Comparison of ENCODE assay signal across 8 cellular contexts in genomic region chr20:46013826-46014516, GRCh38. TPM values are rescaled to one million over a fixed set of nuclear protein-coding genes. Genes with fewer than 3 reads are reported as not detected.
A peak's percentile ranks its signal among the peaks of the same experiment; 100 is the strongest.
DNase-seq lines count a peak whose midpoint lies in the region; ATAC-seq and TF ChIP-seq lines count a peak whose summit lies in the region.

No MANE protein-coding gene starts in this region.

- peak overlapping the region; percentile 39 for H3K4me3 Mint-ChIP-seq in activated CD4-positive, alpha-beta T cell treated with anti-CD3 and anti-CD28 coated beads for 36 hours
- H3K4me3 Mint-ChIP-seq in memory B cell = peak overlapping the region; percentile 52
- H3K4me3 Mint-ChIP-seq in stimulated activated effector memory CD8-positive, alpha-beta T cell treated with anti-CD3 and anti-CD28 coated beads, Interleukin-12 subunit alpha, Interleukin-12 subunit beta, amount 100 ng/mL, for 72 hours = peak overlapping the region; percentile 49

- H3K27me3 Mint-ChIP-seq in activated CD4-positive, alpha-beta T cell treated with anti-CD3 and anti-CD28 coated beads for 36 hours = peaks cover 58% of the 10 kb centered on the region
- peaks cover 35% of the 10 kb centered on the region for H3K27me3 Mint-ChIP-seq in memory B cell

- intact Hi-C loops in activated CD4-positive, alpha-beta T cell treated with anti-CD3 and anti-CD28 coated beads for 36 hours (cut with DNase I, micrococcal nuclease) = loop anchor here (1.0 to 5.0 kb wide), 9 partner anchors 7 to 673 kb away; partner anchors contain the start of genes NCOA5 (in 1 of the 2), TP53RK (in 1 of the 2) and ZNF335 (in 1 of the 2)

- peak; percentile 49 for ATAC-seq in HG03196 (IDR thresholded peaks at IDR 0.05; ENCODE audit: unreplicated experiment)
- peak; percentile 88 for ATAC-seq in activated CD4-positive, alpha-beta T cell treated with anti-CD3 and anti-CD28 coated beads for 36 hours
- peak; percentile 85 for ATAC-seq in memory B cell (ENCODE audit: low read depth)
- peak; percentile 88 for ATAC-seq in stimulated activated effector memory CD8-positive, alpha-beta T cell treated with anti-CD3 and anti-CD28 coated beads, Interleukin-12 subunit alpha, Interleukin-12 subunit beta, amount 100 ng/mL, for 72 hours
- ATAC-seq in GM18520 (IDR thresholded peaks at IDR 0.05; ENCODE audit: unreplicated experiment) = no peak

- DNase-seq in GM12865 (ENCODE audit: low read depth) (peak; percentile 82), NCI-H460 (ENCODE audit: extremely low read depth, low read depth) (peak; percentile 43), coronary artery (ENCODE audit: low spot score) (no peak), memory B cell (ENCODE audit: low spot score in 2 of 2) (peak; percentile 68 to 71)
- peak; percentile 85 for DNase-seq in activated CD4-positive, alpha-beta T cell treated with anti-CD3 and anti-CD28 coated beads for 36 hours
- peak; percentile 62 to 82 for DNase-seq in stimulated activated effector memory CD8-positive, alpha-beta T cell treated with anti-CD3 and anti-CD28 coated beads, Interleukin-12 subunit alpha, Interleukin-12 subunit beta, amount 100 ng/mL, for 72 hours (ENCODE audit: low spot score in 2 of 2)

- POLR2A ChIA-PET in activated CD4-positive, alpha-beta T cell treated with anti-CD3 and anti-CD28 coated beads for 36 hours (lab: Charles Lee) = no interaction called here

- H3K9me3 Mint-ChIP-seq in activated CD4-positive, alpha-beta T cell treated with anti-CD3 and anti-CD28 coated beads for 36 hours (ENCODE audit: low read depth) = no peaks in the 10 kb centered on the region
- peaks cover 3% of the 10 kb centered on the region for H3K9me3 Mint-ChIP-seq in memory B cell
- H3K9me3 Mint-ChIP-seq in stimulated activated effector memory CD8-positive, alpha-beta T cell treated with anti-CD3 and anti-CD28 coated beads, Interleukin-12 subunit alpha, Interleukin-12 subunit beta, amount 100 ng/mL, for 72 hours = peaks cover 4% of the 10 kb centered on the region

- no peak overlapping the region for H3K27ac Mint-ChIP-seq in activated CD4-positive, alpha-beta T cell treated with anti-CD3 and anti-CD28 coated beads for 36 hours
- H3K27ac Mint-ChIP-seq in memory B cell = no peak overlapping the region
- H3K27ac Mint-ChIP-seq in stimulated activated effector memory CD8-positive, alpha-beta T cell treated with anti-CD3 and anti-CD28 coated beads, Interleukin-12 subunit alpha, Interleukin-12 subunit beta, amount 100 ng/mL, for 72 hours = no peak overlapping the region

- H3K4me1 Mint-ChIP-seq in activated CD4-positive, alpha-beta T cell treated with anti-CD3 and anti-CD28 coated beads for 36 hours = peaks cover 51% of the 10 kb centered on the region
- peaks cover 36% of the 10 kb centered on the region for H3K4me1 Mint-ChIP-seq in memory B cell
- H3K4me1 Mint-ChIP-seq in stimulated activated effector memory CD8-positive, alpha-beta T cell treated with anti-CD3 and anti-CD28 coated beads, Interleukin-12 subunit alpha, Interleukin-12 subunit beta, amount 100 ng/mL, for 72 hours = peaks cover 54% of the 10 kb centered on the region

- CTCF ChIA-PET in activated CD4-positive, alpha-beta T cell treated with anti-CD3 and anti-CD28 coated beads for 36 hours (lab: Charles Lee) = interaction anchor here (0.6 to 4.7 kb wide), 29 partner anchors 9 to 671 kb away, joined by 3 to 51 read pairs (median 5); partner anchors contain the start of gene ZNF335

- H3K36me3 Mint-ChIP-seq in activated CD4-positive, alpha-beta T cell treated with anti-CD3 and anti-CD28 coated beads for 36 hours (ENCODE audit: low read depth) = no peaks in the 10 kb centered on the region
- no peaks in the 10 kb centered on the region for H3K36me3 Mint-ChIP-seq in memory B cell
- peaks cover 17% of the 10 kb centered on the region for H3K36me3 Mint-ChIP-seq in stimulated activated effector memory CD8-positive, alpha-beta T cell treated with anti-CD3 and anti-CD28 coated beads, Interleukin-12 subunit alpha, Interleukin-12 subunit beta, amount 100 ng/mL, for 72 hours

- H3K4me3 ChIP-seq in GM12865 (ENCODE audit: low read depth, low read length) (no peak overlapping the region), coronary artery (peak overlapping the region; percentile 39)

- peak; percentile 76 for TF ChIP-seq CTCF in GM12865 (IDR thresholded peaks at IDR 0.05; ENCODE audit: insufficient read depth, low read depth, low read length, missing control alignments)
- peak; percentile 47 for TF ChIP-seq CTCF in coronary artery (IDR thresholded peaks at IDR 0.05)

- no peak overlapping the region for H3K27ac ChIP-seq in coronary artery

RNA-seq across cellular contexts. Expression of gene MMP9, which starts 5.3 kb away (rescaled TPM):
- not detected in 2 replicates for total RNA-seq in NCI-H460 (2014; rRNA removed; shearing (Covaris generic))
- polyA plus RNA-seq in NCI-H460 (2014; cell fraction: nucleus; rRNA removed) = not detected in 2 replicates
- not detected for total RNA-seq in activated CD4-positive, alpha-beta T cell treated with anti-CD3 and anti-CD28 coated beads for 36 hours

RNA-seq across cellular contexts. Expression of gene SLC12A5, which starts 15.0 kb away (rescaled TPM):
- not detected in 2 replicates for total RNA-seq in NCI-H460 (2014; rRNA removed; shearing (Covaris generic))
- 0.28 TPM in 1 of 2 replicates, not detected in the other for polyA plus RNA-seq in NCI-H460 (2014; cell fraction: nucleus; rRNA removed)
- total RNA-seq in activated CD4-positive, alpha-beta T cell treated with anti-CD3 and anti-CD28 coated beads for 36 hours = under 1 TPM; 0.49 to 0.73 TPM

RNA-seq across cellular contexts. Expression of gene ZNF335, which starts 42.0 kb away (rescaled TPM):
- 13.8 and 16.3 TPM in 2 replicates for total RNA-seq in NCI-H460 (2014; rRNA removed; shearing (Covaris generic))
- 38.7 and 43.6 TPM in 2 replicates for polyA plus RNA-seq in NCI-H460 (2014; cell fraction: nucleus; rRNA removed)
- 10 to 100 TPM; 27.4 to 28.9 TPM for total RNA-seq in activated CD4-positive, alpha-beta T cell treated with anti-CD3 and anti-CD28 coated beads for 36 hours
